In the genomic region with DNA sequence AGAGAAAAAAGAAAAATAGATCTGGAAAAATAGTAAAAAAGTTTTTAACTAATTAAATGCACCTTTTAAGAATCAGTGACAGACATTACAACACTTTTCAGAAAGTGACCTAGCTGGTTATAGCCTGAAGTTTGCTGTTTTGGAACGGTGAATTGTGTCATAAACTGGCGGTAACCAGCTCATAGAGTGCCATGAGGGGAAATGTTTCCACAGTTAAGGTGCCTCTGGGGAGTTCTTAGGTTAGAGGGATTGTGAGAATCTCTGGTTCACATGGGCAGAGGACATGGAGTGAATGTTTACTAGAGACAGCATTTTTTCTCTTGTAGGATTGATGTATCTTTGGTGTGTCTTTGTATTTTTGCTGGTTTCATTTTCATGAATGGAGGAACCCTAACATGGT, we compare ENCODE assay signal across 1 cellular context.
TF ChIP-seq lines count a peak whose summit lies in the region.

No MANE protein-coding gene starts in this region.

TF ChIP-seq in K562, 482 proteins besides CTCF, POLR2A, EP300 and RAD21:
- TF ChIP-seq RB1 (IDR thresholded peaks at IDR 0.05; ENCODE audit: low read depth), result no peak
- TF ChIP-seq, protein P1, sequence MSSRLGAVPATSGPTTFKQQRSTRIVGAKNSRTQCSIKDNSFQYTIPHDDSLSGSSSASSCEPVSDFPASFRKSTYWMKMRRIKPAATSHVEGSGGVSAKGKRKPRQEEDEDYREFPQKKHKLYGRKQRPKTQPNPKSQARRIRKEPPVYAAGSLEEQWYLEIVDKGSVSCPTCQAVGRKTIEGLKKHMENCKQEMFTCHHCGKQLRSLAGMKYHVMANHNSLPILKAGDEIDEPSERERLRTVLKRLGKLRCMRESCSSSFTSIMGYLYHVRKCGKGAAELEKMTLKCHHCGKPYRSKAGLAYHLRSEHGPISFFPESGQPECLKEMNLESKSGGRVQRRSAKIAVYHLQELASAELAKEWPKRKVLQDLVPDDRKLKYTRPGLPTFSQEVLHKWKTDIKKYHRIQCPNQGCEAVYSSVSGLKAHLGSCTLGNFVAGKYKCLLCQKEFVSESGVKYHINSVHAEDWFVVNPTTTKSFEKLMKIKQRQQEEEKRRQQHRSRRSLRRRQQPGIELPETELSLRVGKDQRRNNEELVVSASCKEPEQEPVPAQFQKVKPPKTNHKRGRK (tag; IDR thresholded peaks at IDR 0.05), result 0 out of 2 replicates have a peak, but pooled peaks have one; percentile 3
TF ChIP-seq in K562: peak in this region for 1.
